Comparison of ENCODE assay signal across 28 cellular contexts in the genomic region with DNA sequence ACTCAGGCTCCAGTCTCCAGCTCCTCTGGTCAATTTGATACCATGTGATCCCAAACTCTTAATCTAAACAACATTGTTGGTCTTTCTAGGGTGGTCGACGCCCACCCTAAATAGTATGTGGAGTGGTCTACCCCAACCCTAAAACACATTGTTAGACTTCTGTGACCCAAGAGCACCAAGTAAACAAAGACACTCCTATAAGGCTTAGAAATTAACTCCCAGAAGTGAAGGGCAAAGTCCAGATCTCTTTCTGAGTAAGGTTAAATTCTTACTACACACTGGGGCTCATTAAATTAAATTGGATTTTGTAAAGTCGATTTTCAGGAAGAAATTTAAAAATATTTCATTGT.
DNase-seq lines count a peak whose midpoint lies in the region; ATAC-seq and TF ChIP-seq lines count a peak whose summit lies in the region.
"Had no signal": no experiment of that assay in that cellular context is flagged by ENCODE, and none has a peak within 500 bp of the region (broad histone marks: within the 10 kb centered on the region; RNA-seq: fewer than 3 reads in every experiment).

No MANE protein-coding gene starts in this region.

- WGBS in stomach, 5 donors: 31 to 69% (median 45%) methylated on average over 3 of the region's 3 CpGs

- no peak for DNase-seq in left lobe of liver (ENCODE audit: low spot score)
- DNase-seq in stomach: no peak
- DNase-seq in nucleus accumbens (lab: John Stamatoyannopoulos, UW): no peak
- DNase-seq in PC-9: no peak
- DNase-seq: activated CD4-positive, alpha-beta memory T cell treated with anti-CD3 and anti-CD28 coated beads, Interleukin-2, amount 10 ng/mL, durations not matched to agents 7 days and 5 days; activated CD4-positive, CD25-positive, alpha-beta regulatory T cell; activated CD8-positive, alpha-beta memory T cell treated with anti-CD3 and anti-CD28 coated beads, Interleukin-2, amount 50 U/mL, for 48 hours; amygdala; C1 segment of cervical spinal cord; cortex of kidney; esophagus squamous epithelium; foreskin melanocyte; hippocampal formation; IMR-90; left ventricle myocardium inferior; naive thymus-derived CD8-positive, alpha-beta T cell; NCI-H1048; NCI-H1694 treated with DMSO at 0.1 percent for 48 hours; NCI-H524 treated with DMSO at 0.1 percent for 48 hours; retina; stimulated activated CD4-positive, alpha-beta T cell treated with anti-CD3 and anti-CD28 coated beads, Interleukin-2, amount 100 ng/mL, for 24 hours; T-cell had no signal

- H3K4me1 ChIP-seq in stomach: peaks cover 0 to 23% (median 0%) of the 10 kb centered on the region in 4 donors
- H3K4me1 ChIP-seq in PC-9 (replicated peaks; ENCODE audit: insufficient read depth): no peaks in the 10 kb centered on the region
- H3K4me1 ChIP-seq: esophagus squamous epithelium, left ventricle myocardium inferior, tibial nerve had no signal

- peak overlapping the region; percentile 41; the same call in 1 of the 2 replicates for H3K4me3 ChIP-seq in GM08714 (ENCODE audit: low read length)
- no peak overlapping the region for H3K4me3 ChIP-seq in stomach
- no peak overlapping the region for H3K4me3 ChIP-seq in PC-9
- H3K4me3 ChIP-seq: esophagus squamous epithelium, left ventricle myocardium inferior, tibial nerve had no signal

- POLR2A ChIA-PET in PC-9 (lab: Charles Lee; ENCODE audit: unreplicated experiment): no interaction called here

- H3K27me3 ChIP-seq in stomach (no peaks in the 10 kb centered on the region), PC-9 (ENCODE audit: insufficient read depth, low read depth) (no peaks in the 10 kb centered on the region)
- H3K27me3 ChIP-seq: esophagus squamous epithelium, tibial nerve had no signal

- H3K27ac ChIP-seq in VCaP (peak overlapping the region; percentile 60), stomach (peak overlapping the region; percentile 63 to 89 (median 67)), PC-9 (no peak overlapping the region)
- H3K27ac ChIP-seq: esophagus squamous epithelium, left ventricle myocardium inferior, tibial nerve had no signal

- H3K9me2 ChIP-seq in PC-9 (ENCODE audit: insufficient read depth): no peaks in the 10 kb centered on the region; the same call in 1 of the 2 replicates

- TF ChIP-seq POLR2A in stomach (IDR thresholded peaks at IDR 0.05): no peak

- H3K4me2 ChIP-seq in PC-9: no peak overlapping the region

- no peaks in the 10 kb centered on the region for H3F3A ChIP-seq in PC-9 (ENCODE audit: insufficient read depth, low read depth)

- no peaks in the 10 kb centered on the region for H3K79me2 ChIP-seq in PC-9 (ENCODE audit: low read depth)

- CTCF ChIA-PET in PC-9 (lab: Charles Lee): no interaction called here

- BruUV-seq in PC-9 (replicated peaks; lab: Mats Ljungman, UMichigan): no TSS peak

- H3K36me3 ChIP-seq in stomach: peaks cover 0 to 7% (median 0%) of the 10 kb centered on the region in 4 donors
- no peaks in the 10 kb centered on the region for H3K36me3 ChIP-seq in PC-9 (ENCODE audit: low read depth)

- H4K20me1 ChIP-seq in PC-9 (ENCODE audit: insufficient read depth): no peaks in the 10 kb centered on the region

- ATAC-seq in left lobe of liver (peak; percentile 28), HG03442 (IDR thresholded peaks at IDR 0.05; ENCODE audit: unreplicated experiment) (no peak)
- no peak for ATAC-seq in activated CD4-positive, CD25-positive, alpha-beta regulatory T cell treated with anti-CD3 and anti-CD28 coated beads, Interleukin-2, amount 50 U/mL, for 24 hours
- ATAC-seq: activated T-helper 17 cell treated with anti-CD3 and anti-CD28 coated beads, Interleukin-2, amount 50 U/mL, for 72 hours; naive thymus-derived CD8-positive, alpha-beta T cell; T-cell had no signal

- intact Hi-C loops in stomach (cut with DNase I; ENCODE audit: low total_unique reads): no loop called here
- intact Hi-C loops in PC-9 (cut with micrococcal nuclease; ENCODE audit: unreplicated experiment): no loop called here

- H3K9me3 ChIP-seq in stomach (no peaks in the 10 kb centered on the region), PC-9 (ENCODE audit: insufficient read depth, low read depth) (no peaks in the 10 kb centered on the region)
- H3K9me3 ChIP-seq: esophagus squamous epithelium, left ventricle myocardium inferior, tibial nerve had no signal

- TF ChIP-seq CTCF in VCaP (conservative IDR thresholded peaks at IDR 0.05) (no peak), stomach (IDR thresholded peaks at IDR 0.05) (no peak), PC-9 (conservative IDR thresholded peaks at IDR 0.05) (no peak)

- TF ChIP-seq EP300 in stomach (IDR thresholded peaks at IDR 0.05): no peak

- H2AFZ ChIP-seq in PC-9: no peak overlapping the region
